10 cellular contexts compared by ENCODE assay signal in the genomic region with DNA sequence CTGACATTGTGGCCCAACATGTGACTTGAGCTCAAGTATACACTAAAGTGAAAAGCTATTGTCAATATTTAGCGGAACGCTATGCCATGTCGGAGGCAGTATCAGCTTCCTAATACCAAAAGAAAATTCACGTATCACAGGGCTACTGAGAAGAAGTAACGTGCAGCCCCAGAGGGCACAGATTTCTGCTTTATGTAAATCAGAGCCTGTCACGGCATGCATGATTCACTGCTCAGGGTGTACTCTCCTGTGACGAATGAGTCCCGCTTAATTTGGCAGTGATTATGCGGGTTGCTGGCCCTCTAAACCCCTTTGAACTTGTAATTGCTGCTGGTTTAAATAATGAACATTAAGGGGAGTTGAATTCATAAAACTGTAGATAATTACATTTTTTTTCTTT.
DNase-seq lines count a peak whose midpoint lies in the region; FAIRE-seq and TF ChIP-seq lines count a peak whose summit lies in the region.
"Had no signal": no experiment of that assay in that cellular context is flagged by ENCODE, and none has a peak within 500 bp of the region (broad histone marks: within the 10 kb centered on the region; RNA-seq: fewer than 3 reads in every experiment).

No MANE protein-coding gene starts in this region.

- H3K4me1 ChIP-seq in OCI-LY3 (ENCODE audit: low read length) = peaks cover 33% of the 10 kb centered on the region
- H3K4me1 ChIP-seq in trophoblast cell (ENCODE audit: control insufficient read depth in 1 of 2, insufficient read depth in 2 of 2, low read length in 2 of 2) = peaks cover 4 to 12% of the 10 kb centered on the region in 2 experiments
- H3K4me1 ChIP-seq: parathyroid adenoma had no signal

- H3K9ac ChIP-seq in OCI-LY3 (ENCODE audit: low read length) (no peak overlapping the region), trophoblast cell (ENCODE audit: low read length) (no peak overlapping the region)
- H3K9ac ChIP-seq: parathyroid adenoma had no signal

- H3K27ac ChIP-seq in OCI-LY3 (ENCODE audit: low read length) = no peak overlapping the region
- peak overlapping the region; percentile 14 for H3K27ac ChIP-seq in trophoblast cell (ENCODE audit: low read depth, low read length)
- H3K27ac ChIP-seq: parathyroid adenoma had no signal

- H2AFZ ChIP-seq in OCI-LY3 (ENCODE audit: low read depth, low read length) (no peak overlapping the region), trophoblast cell (ENCODE audit: insufficient read depth, low read length, poor library complexity) (no peak overlapping the region)
- H2AFZ ChIP-seq: parathyroid adenoma had no signal

- H3K4ac ChIP-seq in trophoblast cell (ENCODE audit: low read depth, low read length) = no peak overlapping the region

- no peak for FAIRE-seq in GM12891 (lab: Jason Lieb, UNC)

- no peaks in the 10 kb centered on the region for H3K79me1 ChIP-seq in trophoblast cell (ENCODE audit: low read length)

- no peak overlapping the region for H2AK5ac ChIP-seq in trophoblast cell (ENCODE audit: low read length)

- H4K20me1 ChIP-seq in OCI-LY3 (ENCODE audit: insufficient read depth, low read length) = no peaks in the 10 kb centered on the region

- H4K8ac ChIP-seq in trophoblast cell (ENCODE audit: low read depth, low read length) = no peak overlapping the region

- H4K91ac ChIP-seq in trophoblast cell (ENCODE audit: low read depth, low read length) = no peak overlapping the region

- no peak overlapping the region for H2BK120ac ChIP-seq in trophoblast cell (ENCODE audit: insufficient read depth, low read length, poor library complexity)

- H3K4me3 ChIP-seq in OCI-LY3 (ENCODE audit: low read length) (peak overlapping the region; percentile 37), fibroblast of mammary gland (ENCODE audit: control insufficient read depth, low read depth, low read length) (no peak overlapping the region), trophoblast cell (ENCODE audit: low read depth, low read length) (no peak overlapping the region)

- TF ChIP-seq POLR2A in GM12891 (IDR thresholded peaks at IDR 0.05; ENCODE audit: low read depth, low read length) = no peak

- WGBS in trophoblast cell (ENCODE audit: extremely low coverage, insufficient coverage, insufficient read length) = no CpG with 5 or more reads among the region's 9 CpGs

- H4K12ac ChIP-seq in trophoblast cell (ENCODE audit: low read depth, low read length) = no peak overlapping the region

- H2BK5ac ChIP-seq in trophoblast cell (ENCODE audit: low read depth, low read length, poor library complexity) = no peak overlapping the region

- H3K79me2 ChIP-seq in OCI-LY3 (ENCODE audit: low read length) = no peaks in the 10 kb centered on the region
- no peaks in the 10 kb centered on the region for H3K79me2 ChIP-seq in trophoblast cell (ENCODE audit: control insufficient read depth, insufficient read depth, low read length, poor library complexity)
- H3K79me2 ChIP-seq: parathyroid adenoma had no signal

- TF ChIP-seq CTCF in OCI-LY3 (IDR thresholded peaks at IDR 0.05; ENCODE audit: low read depth, low read length) = no peak
- no peak for TF ChIP-seq CTCF in fibroblast of mammary gland (conservative IDR thresholded peaks at IDR 0.05; ENCODE audit: control insufficient read depth, insufficient read depth, low read depth, low read length)

- no peak overlapping the region for H3K18ac ChIP-seq in trophoblast cell (ENCODE audit: low read length)

- no peak overlapping the region for H3K14ac ChIP-seq in trophoblast cell (ENCODE audit: low read length)

- no peaks in the 10 kb centered on the region for H3K27me3 ChIP-seq in OCI-LY3 (ENCODE audit: low read depth, low read length)
- H3K27me3 ChIP-seq in trophoblast cell (ENCODE audit: insufficient read depth, low read length) = no peaks in the 10 kb centered on the region

- DNase-seq in GM12891 (ENCODE audit: insufficient read length, low spot score) = no peak
- peak; percentile 88 for DNase-seq in fibroblast of mammary gland (ENCODE audit: low read depth)
- peak; percentile 96 for DNase-seq in trophoblast cell
- DNase-seq in KG1 (lab: John Stamatoyannopoulos, UW) = no peak
- DNase-seq in COLO668 (lab: John Stamatoyannopoulos, UW; ENCODE audit: unreplicated experiment) = no peak
- DNase-seq in NCI-H1092 treated with DMSO at 0.1 percent for 48 hours (lab: John Stamatoyannopoulos, UW) = no peak
- DNase-seq in globus pallidus (ENCODE audit: low spot score) = no peak
- DNase-seq: stimulated activated CD8-positive, alpha-beta memory T cell treated with anti-CD3 and anti-CD28 coated beads, Interleukin-4, amount 100 ng/mL, for 48 hours had no signal

- H3K36me3 ChIP-seq in OCI-LY3 (replicated peaks; ENCODE audit: low read depth, low read length) (no peaks in the 10 kb centered on the region), trophoblast cell (ENCODE audit: control insufficient read depth in 1 of 2, insufficient read depth in 2 of 2, low read length in 2 of 2) (peaks cover 2 to 3% of the 10 kb centered on the region in 2 experiments)

- no peak overlapping the region for H2BK12ac ChIP-seq in trophoblast cell (ENCODE audit: low read length)

- H3K9me3 ChIP-seq in OCI-LY3 (ENCODE audit: insufficient read depth, low read length) = no peaks in the 10 kb centered on the region
- H3K9me3 ChIP-seq in trophoblast cell (ENCODE audit: insufficient read depth, low read depth, low read length) = peaks cover 3% of the 10 kb centered on the region

- H3K4me2 ChIP-seq in OCI-LY3 (ENCODE audit: low read length) (peak overlapping the region; percentile 48), trophoblast cell (ENCODE audit: low read length) (peak overlapping the region; percentile 29)

- H3K23ac ChIP-seq in trophoblast cell (ENCODE audit: low read length) = no peak overlapping the region

TF ChIP-seq in GM12891, 5 proteins besides CTCF, POLR2A, EP300 and RAD21:
- no peak for TF ChIP-seq POLR2AphosphoS5 (IDR thresholded peaks at IDR 0.05; ENCODE audit: low read depth, low read length)
- TF ChIP-seq POU2F2 (IDR thresholded peaks at IDR 0.05; ENCODE audit: low read depth, low read length) = peak; percentile 71; the same call in 1 of the 2 replicates

Comparison
In these comparisons a context has a peak if more than half of its experiments do, and no peak if none do; other contexts are left out.
1. DNase-seq: peak in fibroblast of mammary gland (single experiment) and trophoblast cell (2 of 2); none in GM12891 (single experiment), KG1 (single experiment), COLO668 (single experiment), NCI-H1092 treated with DMSO at 0.1 percent for 48 hours (single experiment) and globus pallidus (single experiment).